In genomic region chr14:102138935-102139247, GRCh38 we compare ENCODE assay signal across 7 cellular contexts. TPM values are rescaled to one million over a fixed set of nuclear protein-coding genes. Genes with fewer than 3 reads are reported as not detected.
DNase-seq lines count a peak whose midpoint lies in the region; ATAC-seq lines count a peak whose summit lies in the region.

No MANE protein-coding gene starts in this region.

- ATAC-seq in GM21423 (IDR thresholded peaks at IDR 0.05; ENCODE audit: unreplicated experiment) (peak; percentile 4), HG03442 (IDR thresholded peaks at IDR 0.05; ENCODE audit: unreplicated experiment) (no peak), GM21576 (IDR thresholded peaks at IDR 0.05; ENCODE audit: unreplicated experiment) (no peak)
- ATAC-seq in naive thymus-derived CD4-positive, alpha-beta T cell, result no peak

- intact Hi-C loops in naive thymus-derived CD4-positive, alpha-beta T cell (cut with micrococcal nuclease), result loop anchor here (1.0 to 5.0 kb wide), 14 partner anchors 52 to 432 kb away; partner anchors contain the start of genes CINP (in 2 of the 2), DYNC1H1 (in 2 of the 2), HSP90AA1 (in 2 of the 2) and MOK (in 2 of the 2)

- CTCF ChIA-PET in naive thymus-derived CD4-positive, alpha-beta T cell (lab: Charles Lee), result interaction anchor here (0.6 to 0.8 kb wide), 2 partner anchors 40 to 455 kb away, joined by 3 read pairs; no protein-coding TSS in a partner anchor

- no peaks in the 10 kb centered on the region for H3K27me3 Mint-ChIP-seq in naive thymus-derived CD4-positive, alpha-beta T cell

- H3K9me3 Mint-ChIP-seq in naive thymus-derived CD4-positive, alpha-beta T cell, result peaks cover 0 to 4% (median 0%) of the 10 kb centered on the region in 11 donors

- peak overlapping the region; percentile 99 for H3K4me3 ChIP-seq in effector memory CD4-positive, alpha-beta T cell (ENCODE audit: insufficient read depth, low read depth, low read length, poor library complexity, severe bottlenecking)
- H3K4me3 ChIP-seq in naive thymus-derived CD4-positive, alpha-beta T cell (ENCODE audit: low read length), result peak overlapping the region; percentile 80

- POLR2A ChIA-PET in naive thymus-derived CD4-positive, alpha-beta T cell (lab: Charles Lee), result interaction anchor here (0.6 kb wide), 1 partner anchor 172 kb away, joined by 3 read pairs; no protein-coding TSS in a partner anchor

- H3K27ac ChIP-seq in effector memory CD4-positive, alpha-beta T cell (ENCODE audit: insufficient read depth, low read length, poor library complexity, severe bottlenecking), result peak overlapping the region; percentile 91
- H3K27ac ChIP-seq in naive thymus-derived CD4-positive, alpha-beta T cell (ENCODE audit: low read depth, low read length), result peak overlapping the region; percentile 90

- H3K4me1 Mint-ChIP-seq in naive thymus-derived CD4-positive, alpha-beta T cell, result peaks cover 17 to 36% (median 24%) of the 10 kb centered on the region in 7 donors

- DNase-seq in NCI-H345 (lab: John Stamatoyannopoulos, UW) (peak; percentile 66), NOMO-1 treated with dmso at 0.1 percent for 144 hours (lab: John Stamatoyannopoulos, UW; ENCODE audit: unreplicated experiment) (no peak)
- DNase-seq in effector memory CD4-positive, alpha-beta T cell, result no peak
- DNase-seq in naive thymus-derived CD4-positive, alpha-beta T cell, result no peak

- H3K4me1 ChIP-seq in effector memory CD4-positive, alpha-beta T cell (ENCODE audit: control insufficient read depth, insufficient read depth, low read length, poor library complexity, severe bottlenecking), result peaks cover 4% of the 10 kb centered on the region
- H3K4me1 ChIP-seq in naive thymus-derived CD4-positive, alpha-beta T cell (ENCODE audit: control insufficient read depth in 2 of 2, insufficient read depth in 2 of 2, low read length in 2 of 2), result peaks cover 18 to 22% of the 10 kb centered on the region in 2 donors

- H3K9me3 ChIP-seq in effector memory CD4-positive, alpha-beta T cell (ENCODE audit: control insufficient read depth, low read length), result no peaks in the 10 kb centered on the region
- H3K9me3 ChIP-seq in naive thymus-derived CD4-positive, alpha-beta T cell (ENCODE audit: control insufficient read depth in 2 of 3, low read length in 3 of 3), result no peaks in the 10 kb centered on the region

- peak overlapping the region; percentile 87 to 99 (median 96) for H3K4me3 Mint-ChIP-seq in naive thymus-derived CD4-positive, alpha-beta T cell

- peak overlapping the region; percentile 41 to 98 (median 85) for H3K27ac Mint-ChIP-seq in naive thymus-derived CD4-positive, alpha-beta T cell

- no peaks in the 10 kb centered on the region for H3K36me3 ChIP-seq in effector memory CD4-positive, alpha-beta T cell (ENCODE audit: control insufficient read depth, insufficient read depth, low read length)
- H3K36me3 ChIP-seq in naive thymus-derived CD4-positive, alpha-beta T cell (ENCODE audit: control insufficient read depth in 2 of 3, insufficient read depth in 3 of 3, low read length in 3 of 3), result peaks cover 0 to 4% (median 0%) of the 10 kb centered on the region in 3 experiments

- peaks cover 0 to 10% (median 4%) of the 10 kb centered on the region in 5 donors for H3K36me3 Mint-ChIP-seq in naive thymus-derived CD4-positive, alpha-beta T cell

- no peaks in the 10 kb centered on the region for H3K27me3 ChIP-seq in effector memory CD4-positive, alpha-beta T cell (replicated peaks; ENCODE audit: control insufficient read depth, insufficient read depth, low read length, poor library complexity, severe bottlenecking)
- H3K27me3 ChIP-seq in naive thymus-derived CD4-positive, alpha-beta T cell (ENCODE audit: control insufficient read depth in 2 of 2, insufficient read depth in 2 of 2, low read length in 2 of 2), result no peaks in the 10 kb centered on the region

RNA-seq across cellular contexts. Expression of gene WDR20, which starts 0.8 kb away (rescaled TPM):
- total RNA-seq in naive thymus-derived CD4-positive, alpha-beta T cell, result 10 to 100 TPM; 33.1 to 67.8 (median 47.5) TPM
- polyA plus RNA-seq in naive thymus-derived CD4-positive, alpha-beta T cell, result 10 to 100 TPM in 1 of 2 donors, 1 to 10 TPM in 1; 9.1 to 15.8 TPM

RNA-seq across cellular contexts. Expression of gene HSP90AA1, which starts 52.0 kb away (rescaled TPM):
- total RNA-seq in naive thymus-derived CD4-positive, alpha-beta T cell, result 100 to 1,000 TPM; 229 to 591 (median 361) TPM
- 100 to 1,000 TPM; 331 to 334 TPM for polyA plus RNA-seq in naive thymus-derived CD4-positive, alpha-beta T cell
